ENCODE assay signal across 8 cellular contexts in the genomic region with DNA sequence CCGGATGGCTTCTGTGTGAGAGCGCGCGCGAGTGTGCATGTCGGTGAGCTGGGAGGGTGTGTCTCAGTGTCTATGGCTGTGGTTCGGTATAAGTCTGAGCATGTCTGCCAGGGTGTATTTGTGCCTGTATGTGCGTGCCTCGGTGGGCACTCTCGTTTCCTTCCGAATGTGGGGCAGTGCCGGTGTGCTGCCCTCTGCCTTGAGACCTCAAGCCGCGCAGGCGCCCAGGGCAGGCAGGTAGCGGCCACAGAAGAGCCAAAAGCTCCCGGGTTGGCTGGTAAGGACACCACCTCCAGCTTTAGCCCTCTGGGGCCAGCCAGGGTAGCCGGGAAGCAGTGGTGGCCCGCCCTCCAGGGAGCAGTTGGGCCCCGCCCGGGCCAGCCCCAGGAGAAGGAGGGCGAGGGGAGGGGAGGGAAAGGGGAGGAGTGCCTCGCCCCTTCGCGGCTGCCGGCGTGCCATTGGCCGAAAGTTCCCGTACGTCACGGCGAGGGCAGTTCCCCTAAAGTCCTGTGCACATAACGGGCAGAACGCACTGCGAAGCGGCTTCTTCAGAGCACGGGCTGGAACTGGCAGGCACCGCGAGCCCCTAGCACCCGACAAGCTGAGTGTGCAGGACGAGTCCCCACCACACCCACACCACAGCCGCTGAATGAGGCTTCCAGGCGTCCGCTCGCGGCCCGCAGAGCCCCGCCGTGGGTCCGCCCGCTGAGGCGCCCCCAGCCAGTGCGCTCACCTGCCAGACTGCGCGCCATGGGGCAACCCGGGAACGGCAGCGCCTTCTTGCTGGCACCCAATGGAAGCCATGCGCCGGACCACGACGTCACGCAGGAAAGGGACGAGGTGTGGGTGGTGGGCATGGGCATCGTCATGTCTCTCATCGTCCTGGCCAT. TPM values are rescaled to one million over a fixed set of nuclear protein-coding genes. Genes with fewer than 3 reads are reported as not detected.
DNase-seq lines count a peak whose midpoint lies in the region; ATAC-seq and TF ChIP-seq lines count a peak whose summit lies in the region.

ADRB2 (plus strand) TSS at position 530 of the 890 bp plus-strand sequence; CDS start at position 751, 221 bp downstream.

- peak within 1 kb of the TSS; percentile 26 for H3K14ac ChIP-seq in trophoblast cell (ENCODE audit: low read length)

- WGBS in heart left ventricle, 4 donors: 0 to 1% (median 1%) methylated on average over 20 to 66 of the region's 66 CpGs
- WGBS in trophoblast cell (ENCODE audit: extremely low coverage, insufficient coverage, insufficient read length): no CpG with 5 or more reads among the region's 66 CpGs
- WGBS in tibial nerve, 2 donors: 1 to 3% methylated on average over 40 to 47 of the region's 66 CpGs

- no peak within 1 kb of the TSS for H3K4ac ChIP-seq in trophoblast cell (ENCODE audit: low read depth, low read length)

- peak in 2 of 12 donors; percentile 3 to 19 for TF ChIP-seq CTCF in heart left ventricle (IDR thresholded peaks at IDR 0.05)
- no peak for TF ChIP-seq CTCF in tibial nerve (IDR thresholded peaks at IDR 0.05)

- H2AFZ ChIP-seq in Karpas-422 (ENCODE audit: low read length) (peak within 1 kb of the TSS; percentile 26; the same call in 1 of the 2 replicates), trophoblast cell (ENCODE audit: insufficient read depth, low read length, poor library complexity) (peak within 1 kb of the TSS; percentile 72)

- intact Hi-C loops in heart left ventricle (cut with DNase I): loop anchor here in 9 of 10 donors (1.0 to 10.0 kb wide), 17 partner anchors 21 to 298 kb away; no protein-coding TSS in a partner anchor

- peak in 1 of 2 donors; percentile 96 for TF ChIP-seq EP300 in tibial nerve (IDR thresholded peaks at IDR 0.05)

- no peaks in the 10 kb centered on the region for H3K9me2 ChIP-seq in Karpas-422 (replicated peaks; ENCODE audit: insufficient read depth, low read length)

- H3K36me3 ChIP-seq in Karpas-422 (ENCODE audit: insufficient read depth, low read length) (no peaks in the 10 kb centered on the region), adipocyte (ENCODE audit: control insufficient read depth, insufficient read depth, low read length, severe bottlenecking) (no peaks in the 10 kb centered on the region), heart left ventricle (no peaks in the 10 kb centered on the region), trophoblast cell (ENCODE audit: control insufficient read depth in 1 of 2, insufficient read depth in 2 of 2, low read length in 2 of 2) (no peaks in the 10 kb centered on the region), tibial nerve (no peaks in the 10 kb centered on the region)

- peak within 1 kb of the TSS; percentile 47 for H4K8ac ChIP-seq in trophoblast cell (ENCODE audit: low read depth, low read length)

- no peak within 1 kb of the TSS for H3K23ac ChIP-seq in trophoblast cell (ENCODE audit: low read length)

- H3K79me2 ChIP-seq in Karpas-422 (ENCODE audit: low read length) (peaks cover 37% of the 10 kb centered on the region), trophoblast cell (ENCODE audit: control insufficient read depth, insufficient read depth, low read length, poor library complexity) (no peaks in the 10 kb centered on the region)

- H2BK12ac ChIP-seq in trophoblast cell (ENCODE audit: low read length): no peak within 1 kb of the TSS

- H3K4me1 ChIP-seq in Karpas-422 (ENCODE audit: low read length) (peaks cover 81% of the 10 kb centered on the region), adipocyte (ENCODE audit: control insufficient read depth, insufficient read depth, low read length) (peaks cover 21% of the 10 kb centered on the region), heart left ventricle (peaks cover 0 to 61% (median 18%) of the 10 kb centered on the region in 12 donors), trophoblast cell (ENCODE audit: control insufficient read depth in 1 of 2, insufficient read depth in 2 of 2, low read length in 2 of 2) (peaks cover 3 to 10% of the 10 kb centered on the region in 2 experiments), tibial nerve (peaks cover 0 to 27% (median 9%) of the 10 kb centered on the region in 4 donors)

- H3K9me3 ChIP-seq in Karpas-422 (ENCODE audit: low read length) (no peaks in the 10 kb centered on the region), adipocyte (ENCODE audit: control insufficient read depth, low read length) (no peaks in the 10 kb centered on the region), heart left ventricle (no peaks in the 10 kb centered on the region), trophoblast cell (ENCODE audit: insufficient read depth, low read depth, low read length) (no peaks in the 10 kb centered on the region), tibial nerve (no peaks in the 10 kb centered on the region)

- H4K12ac ChIP-seq in trophoblast cell (ENCODE audit: low read depth, low read length): no peak within 1 kb of the TSS

- no peaks in the 10 kb centered on the region for H3K79me1 ChIP-seq in trophoblast cell (ENCODE audit: low read length)

- no peak within 1 kb of the TSS for H4K91ac ChIP-seq in trophoblast cell (ENCODE audit: low read depth, low read length)

- H3K27ac ChIP-seq in Karpas-422 (ENCODE audit: low read length) (peak within 1 kb of the TSS; percentile 92), heart left ventricle (peak within 1 kb of the TSS; percentile 79 to 96 (median 90)), trophoblast cell (ENCODE audit: low read depth, low read length) (no peak within 1 kb of the TSS), tibial nerve (peak within 1 kb of the TSS; percentile 69 to 87 (median 78))

- H2AK5ac ChIP-seq in trophoblast cell (ENCODE audit: low read length): no peak within 1 kb of the TSS

- H4K20me1 ChIP-seq in Karpas-422 (ENCODE audit: insufficient read depth, low read depth, low read length): peaks cover 38% of the 10 kb centered on the region

- no peak within 1 kb of the TSS for H3K18ac ChIP-seq in trophoblast cell (ENCODE audit: low read length)

- H3K4me2 ChIP-seq in Karpas-422 (ENCODE audit: low read depth, low read length, poor library complexity, severe bottlenecking) (peak within 1 kb of the TSS; percentile 84), trophoblast cell (ENCODE audit: low read length) (peak within 1 kb of the TSS; percentile 85)

- H2BK120ac ChIP-seq in trophoblast cell (ENCODE audit: insufficient read depth, low read length, poor library complexity): peak within 1 kb of the TSS; percentile 37

- DNase-seq in EH (ENCODE audit: low read depth): peak; percentile 94
- peak; percentile 97 for DNase-seq in Karpas-422
- peak; percentile 89 for DNase-seq in SKM-1 treated with dmso at 0.1 percent for 144 hours (lab: John Stamatoyannopoulos, UW; ENCODE audit: unreplicated experiment)
- DNase-seq in adipocyte (ENCODE audit: low read depth): peak; percentile 95
- DNase-seq in heart left ventricle: peak; percentile 96 to 98 (median 97)
- DNase-seq in trophoblast cell: peak; percentile 90 to 96
- DNase-seq in tibial nerve (ENCODE audit: low spot score in 2 of 2): peak; percentile 78 to 85

- H3K4me3 ChIP-seq in Karpas-422 (ENCODE audit: low read length) (peak within 1 kb of the TSS; percentile 78), adipocyte (ENCODE audit: low read length) (peak within 1 kb of the TSS; percentile 87), heart left ventricle (peak within 1 kb of the TSS; percentile 55 to 84 (median 62)), trophoblast cell (ENCODE audit: low read depth, low read length) (peak within 1 kb of the TSS; percentile 77), tibial nerve (peak within 1 kb of the TSS; percentile 41 to 71 (median 53))

- TF ChIP-seq POLR2A in heart left ventricle (IDR thresholded peaks at IDR 0.05) (peak; percentile 90 to 99), tibial nerve (IDR thresholded peaks at IDR 0.05) (peak; percentile 68 to 96)

- H2BK5ac ChIP-seq in trophoblast cell (ENCODE audit: low read depth, low read length, poor library complexity): no peak within 1 kb of the TSS

- peak within 1 kb of the TSS; percentile 79 for H3K9ac ChIP-seq in Karpas-422 (ENCODE audit: low read length)
- peak within 1 kb of the TSS; percentile 74 for H3K9ac ChIP-seq in adipocyte (ENCODE audit: low read length)
- no peak within 1 kb of the TSS for H3K9ac ChIP-seq in trophoblast cell (ENCODE audit: low read length)

- ATAC-seq in GM21825 (IDR thresholded peaks at IDR 0.05; ENCODE audit: unreplicated experiment): peak; percentile 97
- peak; percentile 97 to 98 (median 98) for ATAC-seq in heart left ventricle

- no peaks in the 10 kb centered on the region for H3K27me3 ChIP-seq in Karpas-422 (ENCODE audit: low read length)
- no peaks in the 10 kb centered on the region for H3K27me3 ChIP-seq in adipocyte (replicated peaks; ENCODE audit: control insufficient read depth, insufficient read depth, low read length)
- no peaks in the 10 kb centered on the region for H3K27me3 ChIP-seq in heart left ventricle
- no peaks in the 10 kb centered on the region for H3K27me3 ChIP-seq in trophoblast cell (ENCODE audit: insufficient read depth, low read length)
- H3K27me3 ChIP-seq in tibial nerve: no peaks in the 10 kb centered on the region

RNA-seq across cellular contexts. Expression of gene ADRB2, which starts in this region (rescaled TPM):
- total RNA-seq in Karpas-422 (2014; rRNA removed; shearing (Covaris generic); ENCODE audit: low replicate concordance): 37.0 and 39.9 TPM in 2 replicates
- total RNA-seq in heart left ventricle (1 to 10 TPM; 3.4 to 8.3 (median 6.2) TPM), tibial nerve (1 to 10 TPM; 4.8 to 9.8 (median 6.2) TPM)
- 1 to 10 TPM; 1.8 to 4.4 TPM for polyA plus RNA-seq in heart left ventricle
- 0.08 and 0.10 TPM in 2 replicates for polyA plus RNA-seq in trophoblast cell (2013)
